In genomic region chr2:235856151-235856819, GRCh38 we compare ENCODE assay signal across 21 cellular contexts.
"Had no signal": no experiment of that assay in that cellular context is flagged by ENCODE, and none has a peak within 500 bp of the region (broad histone marks: within the 10 kb centered on the region; RNA-seq: fewer than 3 reads in every experiment).

No MANE protein-coding gene starts in this region.

- H3K27ac ChIP-seq: brain microvascular endothelial cell, epithelial cell of prostate, left lung, right atrium auricular region, suprapubic skin had no signal

- H3K4me3 ChIP-seq: left lung, right atrium auricular region, suprapubic skin had no signal

- DNase-seq: activated CD4-positive, alpha-beta T cell treated with anti-CD3 and anti-CD28 coated beads, Interleukin-2, amount 10 ng/mL, durations not matched to agents 24 days and 14 days; activated CD4-positive, CD25-positive, alpha-beta regulatory T cell; activated CD8-positive, alpha-beta memory T cell treated with anti-CD3 and anti-CD28 coated beads, Interleukin-2, amount 50 U/mL, for 4 hours; activated CD8-positive, alpha-beta T cell treated with anti-CD3 and anti-CD28 coated beads, Interleukin-2, amount 10 ng/mL, durations not matched to agents 7 days and 5 days; activated naive CD8-positive, alpha-beta T cell treated with anti-CD3 and anti-CD28 coated beads for 36 hours; activated T-cell treated with anti-CD3 and anti-CD28 coated beads, Interleukin-2, amount 50 U/mL, for 72 hours; brain microvascular endothelial cell; cerebellar nuclear complex; effector CD8-positive, alpha-beta T cell; left lung; naive thymus-derived CD8-positive, alpha-beta T cell; nucleus accumbens; small intestine; stimulated activated CD4-positive, alpha-beta T cell treated with anti-CD3 and anti-CD28 coated beads, Interleukin-4, amount 100 ng/mL, for 24 hours; stimulated activated CD8-positive, alpha-beta memory T cell treated with anti-CD3 and anti-CD28 coated beads, Interleukin-4, amount 100 ng/mL, for 48 hours; stimulated activated naive CD8-positive, alpha-beta T cell treated with anti-CD3 and anti-CD28 coated beads, Interleukin-15, Interleukin-2, amounts not matched to agents 100 U/mL and 50 U/mL, for 24 hours; T-helper 2 cell; trophoblast cell had no signal

- ATAC-seq: activated CD8-positive, alpha-beta T cell treated with anti-CD3 and anti-CD28 coated beads, Interleukin-2, amount 10 ng/mL, durations not matched to agents 7 days and 5 days; activated T-cell treated with anti-CD3 and anti-CD28 coated beads, Interleukin-2, amount 50 U/mL, for 72 hours; left lung; naive thymus-derived CD8-positive, alpha-beta T cell; stimulated activated naive CD8-positive, alpha-beta T cell treated with anti-CD3 and anti-CD28 coated beads, Interleukin-15, Interleukin-2, amounts not matched to agents 100 U/mL and 50 U/mL, for 24 hours had no signal
